Comparison of ENCODE assay signal across 1 cellular context in the genomic region with DNA sequence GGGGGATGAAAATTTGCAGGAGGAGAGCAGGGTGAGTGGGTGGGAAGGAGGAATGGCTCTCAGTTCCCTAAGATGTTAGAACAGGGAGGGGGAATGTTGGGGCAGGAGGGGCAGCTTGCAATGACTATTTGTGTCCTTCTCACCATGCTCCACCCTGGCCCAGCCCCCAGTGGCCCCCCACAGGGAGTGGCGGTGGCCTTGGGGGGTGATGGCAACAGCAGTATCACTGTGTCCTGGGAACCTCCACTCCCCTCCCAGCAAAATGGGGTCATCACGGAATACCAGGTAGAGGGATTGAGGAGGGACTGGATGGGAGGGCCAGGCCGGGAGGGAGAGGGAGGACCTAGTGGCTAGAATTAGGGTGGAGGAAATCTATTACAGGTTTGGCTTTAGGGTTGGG.
TF ChIP-seq lines count a peak whose summit lies in the region.

No MANE protein-coding gene starts in this region.

TF ChIP-seq in IMR-90, 13 proteins besides CTCF, POLR2A, EP300 and RAD21:
- TF ChIP-seq RFX5 (IDR thresholded peaks at IDR 0.05; ENCODE audit: low read depth, low read length) (no peak), RCOR1 (IDR thresholded peaks at IDR 0.05; ENCODE audit: insufficient replicate concordance, low read length) (no peak), CHD1 (IDR thresholded peaks at IDR 0.05; ENCODE audit: low read depth, low read length) (no peak), CEBPB (IDR thresholded peaks at IDR 0.05; ENCODE audit: low read depth, low read length) (no peak), SMC3 (IDR thresholded peaks at IDR 0.05; ENCODE audit: low read depth, low read length) (no peak), FOS (IDR thresholded peaks at IDR 0.05; ENCODE audit: low read depth, low read length) (no peak), MXI1 (IDR thresholded peaks at IDR 0.05; ENCODE audit: borderline replicate concordance, low read depth, low read length) (no peak), NFE2L2 (IDR thresholded peaks at IDR 0.05; ENCODE audit: low read depth, low read length) (no peak), BHLHE40 (IDR thresholded peaks at IDR 0.05; ENCODE audit: low read depth, low read length) (no peak), MAZ (IDR thresholded peaks at IDR 0.05; ENCODE audit: borderline replicate concordance, low read depth, low read length) (no peak), MAFK (IDR thresholded peaks at IDR 0.05; ENCODE audit: low read depth, low read length) (no peak)
- TF ChIP-seq, protein P1, sequence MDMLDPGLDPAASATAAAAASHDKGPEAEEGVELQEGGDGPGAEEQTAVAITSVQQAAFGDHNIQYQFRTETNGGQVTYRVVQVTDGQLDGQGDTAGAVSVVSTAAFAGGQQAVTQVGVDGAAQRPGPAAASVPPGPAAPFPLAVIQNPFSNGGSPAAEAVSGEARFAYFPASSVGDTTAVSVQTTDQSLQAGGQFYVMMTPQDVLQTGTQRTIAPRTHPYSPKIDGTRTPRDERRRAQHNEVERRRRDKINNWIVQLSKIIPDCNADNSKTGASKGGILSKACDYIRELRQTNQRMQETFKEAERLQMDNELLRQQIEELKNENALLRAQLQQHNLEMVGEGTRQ (IDR thresholded peaks at IDR 0.05; ENCODE audit: low read depth, low read length) = no peak
- TF ChIP-seq, protein P2, sequence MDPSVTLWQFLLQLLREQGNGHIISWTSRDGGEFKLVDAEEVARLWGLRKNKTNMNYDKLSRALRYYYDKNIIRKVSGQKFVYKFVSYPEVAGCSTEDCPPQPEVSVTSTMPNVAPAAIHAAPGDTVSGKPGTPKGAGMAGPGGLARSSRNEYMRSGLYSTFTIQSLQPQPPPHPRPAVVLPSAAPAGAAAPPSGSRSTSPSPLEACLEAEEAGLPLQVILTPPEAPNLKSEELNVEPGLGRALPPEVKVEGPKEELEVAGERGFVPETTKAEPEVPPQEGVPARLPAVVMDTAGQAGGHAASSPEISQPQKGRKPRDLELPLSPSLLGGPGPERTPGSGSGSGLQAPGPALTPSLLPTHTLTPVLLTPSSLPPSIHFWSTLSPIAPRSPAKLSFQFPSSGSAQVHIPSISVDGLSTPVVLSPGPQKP (IDR thresholded peaks at IDR 0.05; ENCODE audit: borderline replicate concordance, low read depth, low read length) = no peak
TF ChIP-seq in IMR-90: peak in this region for 0.
